25 cellular contexts compared by ENCODE assay signal in genomic region chr3:81033185-81033584, GRCh38.
DNase-seq lines count a peak whose midpoint lies in the region; ATAC-seq and TF ChIP-seq lines count a peak whose summit lies in the region.
"Had no signal": no experiment of that assay in that cellular context is flagged by ENCODE, and none has a peak within 500 bp of the region (broad histone marks: within the 10 kb centered on the region; RNA-seq: fewer than 3 reads in every experiment).

No MANE protein-coding gene starts in this region.

- no peaks in the 10 kb centered on the region for H3K9me2 ChIP-seq in SK-N-SH

- peak overlapping the region; percentile 45; the same call in 1 of the 2 replicates for H2AFZ ChIP-seq in SK-N-SH (ENCODE audit: low read depth)

- no peaks in the 10 kb centered on the region for H4K20me1 ChIP-seq in SK-N-SH (ENCODE audit: insufficient read depth)
- H4K20me1 ChIP-seq: BLaER1 had no signal

- H3K27ac ChIP-seq in SK-N-SH (ENCODE audit: low read depth in 2 of 2, low read length in 1 of 2) = peak overlapping the region; percentile 17 to 86; a peak in 3 of 4 replicates
- H3K27ac ChIP-seq in prostate gland = no peak overlapping the region
- H3K27ac ChIP-seq: 22Rv1, A549, BLaER1 had no signal

- TF ChIP-seq CTCF in SK-N-SH (IDR thresholded peaks at IDR 0.05) (no peak), BE2C (IDR thresholded peaks at IDR 0.05; ENCODE audit: low read depth, low read length) (no peak), osteocyte (IDR thresholded peaks at IDR 0.05) (no peak), prostate gland (IDR thresholded peaks at IDR 0.05) (no peak)

- TF ChIP-seq POLR2A in prostate gland (IDR thresholded peaks at IDR 0.05) = no peak

- DNase-seq in SK-N-SH (no peak), BE2C (no peak), osteocyte (ENCODE audit: extremely low spot score, unreplicated experiment) (no peak), prostate gland (ENCODE audit: low spot score) (no peak)
- DNase-seq: AML-193; C1 segment of cervical spinal cord; CD4-positive, alpha-beta memory T cell; CD4-positive, CD25-positive, alpha-beta regulatory T cell; CD8-positive, alpha-beta memory T cell; COR-L47; DMS 273 treated with DMSO at 0.1 percent for 48 hours; DMS153; DMS53; DMS79; DND-41; EL; GDM1 had no signal

- no peaks in the 10 kb centered on the region for H3K9me3 Mint-ChIP-seq in osteocyte (ENCODE audit: unreplicated experiment)

- no peaks in the 10 kb centered on the region for H3K9me3 ChIP-seq in SK-N-SH
- H3K9me3 ChIP-seq in BE2C = no peaks in the 10 kb centered on the region
- no peaks in the 10 kb centered on the region for H3K9me3 ChIP-seq in endocrine pancreas (ENCODE audit: control insufficient read depth, low read length)
- no peaks in the 10 kb centered on the region for H3K9me3 ChIP-seq in prostate gland
- H3K9me3 ChIP-seq: A549, BLaER1 had no signal

- H3K4me3 ChIP-seq in SK-N-SH (ENCODE audit: low read depth in 2 of 2, low read length in 1 of 2) (no peak overlapping the region), BE2C (ENCODE audit: low read depth, low read length) (peak overlapping the region; percentile 49), endocrine pancreas (ENCODE audit: control insufficient read depth, insufficient read depth, low read length) (peak overlapping the region; percentile 11), prostate gland (no peak overlapping the region)
- H3K4me3 ChIP-seq: A549, BLaER1, GM12878 had no signal

- peaks cover 3% of the 10 kb centered on the region for H3K27me3 Mint-ChIP-seq in osteocyte (ENCODE audit: unreplicated experiment)
- H3K27me3 Mint-ChIP-seq: B cell; CD4-positive, alpha-beta memory T cell; CD4-positive, CD25-positive, alpha-beta regulatory T cell; CD8-positive, alpha-beta memory T cell had no signal

- no peaks in the 10 kb centered on the region for H3K4me1 Mint-ChIP-seq in osteocyte (ENCODE audit: unreplicated experiment)
- H3K4me1 Mint-ChIP-seq: B cell; CD14-positive monocyte; CD4-positive, alpha-beta memory T cell; CD4-positive, CD25-positive, alpha-beta regulatory T cell; CD8-positive, alpha-beta memory T cell had no signal

- peak overlapping the region; percentile 22; the same call in 1 of the 2 replicates for H3K4me2 ChIP-seq in SK-N-SH
- H3K4me2 ChIP-seq: A549, BLaER1 had no signal

- CTCF ChIA-PET in SK-N-SH (lab: Yijun Ruan, JAX) = no interaction called here

- ATAC-seq in SK-N-SH treated with all-trans-retinoic acid at 6 μM for 48 hours = no peak
- ATAC-seq: A549, GM12878 had no signal

- no peak for TF ChIP-seq RAD21 in SK-N-SH (IDR thresholded peaks at IDR 0.05; ENCODE audit: low read length)

- no peak for TF ChIP-seq EP300 in SK-N-SH (IDR thresholded peaks at IDR 0.05; ENCODE audit: borderline replicate concordance in 1 of 2, low read depth in 1 of 2, low read length in 1 of 2)

- WGBS in SK-N-SH (ENCODE audit: low lambda C conversion rate) = 48% methylated on average over 2 of the region's 2 CpGs
- 85% methylated on average over 2 of the region's 2 CpGs for WGBS in prostate gland

- POLR2A ChIA-PET in SK-N-SH (lab: Yijun Ruan, JAX) = no interaction called here

- intact Hi-C loops in prostate gland (cut with DNase I) = no loop called here

- no peaks in the 10 kb centered on the region for H3K36me3 Mint-ChIP-seq in osteocyte (ENCODE audit: unreplicated experiment)
- H3K36me3 Mint-ChIP-seq: CD14-positive monocyte; CD4-positive, alpha-beta memory T cell; CD4-positive, CD25-positive, alpha-beta regulatory T cell; CD8-positive, alpha-beta memory T cell had no signal

- H3K36me3 ChIP-seq in SK-N-SH (replicated peaks in 1 of 2; ENCODE audit: control insufficient read depth in 1 of 2, insufficient read depth in 2 of 2, low read length in 1 of 2) (no peaks in the 10 kb centered on the region), BE2C (no peaks in the 10 kb centered on the region), endocrine pancreas (ENCODE audit: control insufficient read depth, insufficient read depth, low read length) (no peaks in the 10 kb centered on the region), prostate gland (no peaks in the 10 kb centered on the region)
- H3K36me3 ChIP-seq: BLaER1 had no signal

- H3K9ac ChIP-seq in SK-N-SH (no peak overlapping the region), endocrine pancreas (ENCODE audit: control insufficient read depth, insufficient read depth, low read length) (no peak overlapping the region)
- H3K9ac ChIP-seq: BLaER1 had no signal

- no peaks in the 10 kb centered on the region for H3K79me2 ChIP-seq in SK-N-SH (ENCODE audit: insufficient read depth)

- H3K4me3 Mint-ChIP-seq in osteocyte (ENCODE audit: unreplicated experiment) = no peak overlapping the region
- H3K4me3 Mint-ChIP-seq: B cell; CD14-positive monocyte; CD4-positive, alpha-beta memory T cell; CD4-positive, CD25-positive, alpha-beta regulatory T cell; CD8-positive, alpha-beta memory T cell had no signal

- H3K27me3 ChIP-seq in SK-N-SH (ENCODE audit: insufficient read depth) (no peaks in the 10 kb centered on the region), BE2C (no peaks in the 10 kb centered on the region), endocrine pancreas (ENCODE audit: control insufficient read depth, insufficient read depth, low read length) (no peaks in the 10 kb centered on the region), prostate gland (replicated peaks; ENCODE audit: insufficient read depth) (no peaks in the 10 kb centered on the region)
- H3K27me3 ChIP-seq: BLaER1 had no signal

- H3F3A ChIP-seq in SK-N-SH (replicated peaks; ENCODE audit: insufficient read depth) = no peaks in the 10 kb centered on the region

- H3K27ac Mint-ChIP-seq in osteocyte (ENCODE audit: unreplicated experiment) = no peak overlapping the region
- H3K27ac Mint-ChIP-seq: B cell; CD14-positive monocyte; CD4-positive, alpha-beta memory T cell; CD4-positive, CD25-positive, alpha-beta regulatory T cell; CD8-positive, alpha-beta memory T cell had no signal

- H3K4me1 ChIP-seq in SK-N-SH (ENCODE audit: control insufficient read depth in 1 of 2, insufficient read depth in 2 of 2, low read depth in 1 of 2, low read length in 1 of 2) = peaks cover 0 to 2% of the 10 kb centered on the region in 2 experiments; a peak in 2 of 4 replicates
- H3K4me1 ChIP-seq in BE2C = peaks cover 13% of the 10 kb centered on the region
- H3K4me1 ChIP-seq in endocrine pancreas (ENCODE audit: control insufficient read depth, insufficient read depth, low read length) = peaks cover 6% of the 10 kb centered on the region
- H3K4me1 ChIP-seq in prostate gland (replicated peaks) = no peaks in the 10 kb centered on the region
- H3K4me1 ChIP-seq: A549, BLaER1 had no signal

TF ChIP-seq in SK-N-SH, 30 proteins besides CTCF, POLR2A, EP300 and RAD21 (continues in another document):
- TF ChIP-seq MXI1 (IDR thresholded peaks at IDR 0.05; ENCODE audit: low read depth, low read length) (no peak), ZBTB33 (IDR thresholded peaks at IDR 0.05; ENCODE audit: borderline replicate concordance, low read depth) (no peak), USF1 (IDR thresholded peaks at IDR 0.05; ENCODE audit: borderline replicate concordance, low read depth) (no peak), SMC3 (IDR thresholded peaks at IDR 0.05; ENCODE audit: low read depth, low read length) (no peak)

TF ChIP-seq in SK-N-SH treated with all-trans-retinoic acid at 6 μM for 48 hours, 23 proteins besides CTCF, POLR2A, EP300 and RAD21:
- no peak for TF ChIP-seq ZC3H10 (CRISPR knock-in tag; IDR thresholded peaks at IDR 0.05)

Comparison
In these comparisons a context has a peak if more than half of its experiments do, and no peak if none do; other contexts are left out.
1. H3K27ac ChIP-seq: peak in SK-N-SH (2 of 2); none in prostate gland (0 of 2).
2. H3K4me3 ChIP-seq: peak in BE2C (single experiment) and endocrine pancreas (single experiment); none in SK-N-SH (0 of 2) and prostate gland (0 of 2).